21 cellular contexts compared by ENCODE assay signal in genomic region chr4:48421101-48421500, GRCh38.
A peak's percentile ranks its signal among the peaks of the same experiment; 100 is the strongest.
DNase-seq lines count a peak whose midpoint lies in the region; ATAC-seq, FAIRE-seq and TF ChIP-seq lines count a peak whose summit lies in the region.
"Had no signal": no experiment of that assay in that cellular context is flagged by ENCODE, and none has a peak within 500 bp of the region (broad histone marks: within the 10 kb centered on the region; RNA-seq: fewer than 3 reads in every experiment).

No MANE protein-coding gene starts in this region.

- no peak overlapping the region for H4K91ac ChIP-seq in trophoblast cell (ENCODE audit: low read depth, low read length)

- no peak overlapping the region for H2BK120ac ChIP-seq in trophoblast cell (ENCODE audit: insufficient read depth, low read length, poor library complexity)

- no peaks in the 10 kb centered on the region for H3K27me3 ChIP-seq in bronchial epithelial cell (ENCODE audit: control insufficient read depth, insufficient read depth, low read length)
- H3K27me3 ChIP-seq in foreskin keratinocyte = no peaks in the 10 kb centered on the region
- H3K27me3 ChIP-seq in trophoblast cell (ENCODE audit: insufficient read depth, low read length) = no peaks in the 10 kb centered on the region
- H3K27me3 ChIP-seq: BLaER1 had no signal

- H3K4me3 ChIP-seq in bronchial epithelial cell (ENCODE audit: low read depth, low read length) = no peak overlapping the region
- no peak overlapping the region for H3K4me3 ChIP-seq in epithelial cell of esophagus (ENCODE audit: low read length)
- H3K4me3 ChIP-seq in trophoblast cell (ENCODE audit: low read depth, low read length) = no peak overlapping the region
- H3K4me3 ChIP-seq: BLaER1 had no signal

- no peaks in the 10 kb centered on the region for H3K79me2 ChIP-seq in trophoblast cell (ENCODE audit: control insufficient read depth, insufficient read depth, low read length, poor library complexity)

- H3K4ac ChIP-seq in trophoblast cell (ENCODE audit: low read depth, low read length) = no peak overlapping the region

- no peak overlapping the region for H3K14ac ChIP-seq in trophoblast cell (ENCODE audit: low read length)

- H2AK5ac ChIP-seq in trophoblast cell (ENCODE audit: low read length) = no peak overlapping the region

- H3K27ac ChIP-seq in foreskin keratinocyte = no peak overlapping the region
- H3K27ac ChIP-seq in trophoblast cell (ENCODE audit: low read depth, low read length) = peak overlapping the region; percentile 17
- H3K27ac ChIP-seq: BLaER1, C4-2B had no signal

- DNase-seq in bronchial epithelial cell (ENCODE audit: low read depth) = peak; percentile 60
- peak; percentile 64 for DNase-seq in epithelial cell of esophagus (ENCODE audit: low read depth)
- no peak for DNase-seq in foreskin keratinocyte
- peak in 1 of 2 donors; percentile 28 for DNase-seq in trophoblast cell
- DNase-seq in NCI-H2107 treated with DMSO at 0.1 percent for 48 hours (lab: John Stamatoyannopoulos, UW; ENCODE audit: unreplicated experiment) = no peak
- no peak for DNase-seq in medulla oblongata (ENCODE audit: extremely low spot score)
- DNase-seq in NCI-H748 treated with DMSO at 0.1 percent for 48 hours (lab: John Stamatoyannopoulos, UW) = no peak
- no peak for DNase-seq in AG08395 (ENCODE audit: low spot score)
- DNase-seq: CD4-positive, alpha-beta T cell; CD8-positive, alpha-beta memory T cell; DMS 273 treated with DMSO at 0.1 percent for 48 hours; DMS79 treated with DMSO at 0.1 percent for 48 hours; GF-D8; GOT3; H7; HCEC 1CT had no signal

- peaks cover 4% of the 10 kb centered on the region for H3K36me3 ChIP-seq in bronchial epithelial cell (ENCODE audit: control insufficient read depth, insufficient read depth, low read length)
- H3K36me3 ChIP-seq in trophoblast cell (ENCODE audit: control insufficient read depth in 1 of 2, insufficient read depth in 2 of 2, low read length in 2 of 2) = peaks cover 0 to 5% of the 10 kb centered on the region in 2 experiments

- no peaks in the 10 kb centered on the region for H3K9me3 ChIP-seq in trophoblast cell (ENCODE audit: insufficient read depth, low read depth, low read length)
- H3K9me3 ChIP-seq: BLaER1 had no signal

- no peak overlapping the region for H2BK5ac ChIP-seq in trophoblast cell (ENCODE audit: low read depth, low read length, poor library complexity)

- H3K4me1 ChIP-seq in foreskin keratinocyte (no peaks in the 10 kb centered on the region), trophoblast cell (ENCODE audit: control insufficient read depth in 1 of 2, insufficient read depth in 2 of 2, low read length in 2 of 2) (peaks cover 4% of the 10 kb centered on the region in 2 experiments)
- H3K4me1 ChIP-seq: BLaER1 had no signal

- H2BK12ac ChIP-seq in trophoblast cell (ENCODE audit: low read length) = no peak overlapping the region

- H3K4me2 ChIP-seq in trophoblast cell (ENCODE audit: low read length) = no peak overlapping the region
- H3K4me2 ChIP-seq: BLaER1 had no signal

- H3K18ac ChIP-seq in trophoblast cell (ENCODE audit: low read length) = no peak overlapping the region

- no peaks in the 10 kb centered on the region for H3K79me1 ChIP-seq in trophoblast cell (ENCODE audit: low read length)

- H2AFZ ChIP-seq in trophoblast cell (ENCODE audit: insufficient read depth, low read length, poor library complexity) = no peak overlapping the region

- no CpG with 5 or more reads among the region's 2 CpGs for WGBS in trophoblast cell (ENCODE audit: extremely low coverage, insufficient coverage, insufficient read length)

- no peak overlapping the region for H4K8ac ChIP-seq in trophoblast cell (ENCODE audit: low read depth, low read length)

- H4K12ac ChIP-seq in trophoblast cell (ENCODE audit: low read depth, low read length) = peak overlapping the region; percentile 18

- H3K9ac ChIP-seq in trophoblast cell (ENCODE audit: low read length) = no peak overlapping the region
- H3K9ac ChIP-seq: BLaER1 had no signal

- no peak overlapping the region for H3K23ac ChIP-seq in trophoblast cell (ENCODE audit: low read length)

- TF ChIP-seq CTCF in bronchial epithelial cell (IDR thresholded peaks at IDR 0.05; ENCODE audit: insufficient read depth, low read length, severe bottlenecking) = no peak
- TF ChIP-seq CTCF in epithelial cell of esophagus (IDR thresholded peaks at IDR 0.05; ENCODE audit: insufficient read depth, low read depth, low read length, missing control alignments) = no peak
- peak; percentile 10 for TF ChIP-seq CTCF in foreskin keratinocyte (conservative IDR thresholded peaks at IDR 0.05)

- no peak for ATAC-seq in foreskin keratinocyte

- no peak for FAIRE-seq in bronchial epithelial cell (lab: Jason Lieb, UNC)
- FAIRE-seq: D721Med, GM12891, GM18507 had no signal

Comparison
In these comparisons a context has a peak if more than half of its experiments do, and no peak if none do; other contexts are left out.
1. DNase-seq: peak in bronchial epithelial cell (single experiment) and epithelial cell of esophagus (single experiment); none in foreskin keratinocyte (0 of 2), NCI-H2107 treated with DMSO at 0.1 percent for 48 hours (single experiment), medulla oblongata (single experiment), NCI-H748 treated with DMSO at 0.1 percent for 48 hours (single experiment) and AG08395 (single experiment).